In the genomic region with DNA sequence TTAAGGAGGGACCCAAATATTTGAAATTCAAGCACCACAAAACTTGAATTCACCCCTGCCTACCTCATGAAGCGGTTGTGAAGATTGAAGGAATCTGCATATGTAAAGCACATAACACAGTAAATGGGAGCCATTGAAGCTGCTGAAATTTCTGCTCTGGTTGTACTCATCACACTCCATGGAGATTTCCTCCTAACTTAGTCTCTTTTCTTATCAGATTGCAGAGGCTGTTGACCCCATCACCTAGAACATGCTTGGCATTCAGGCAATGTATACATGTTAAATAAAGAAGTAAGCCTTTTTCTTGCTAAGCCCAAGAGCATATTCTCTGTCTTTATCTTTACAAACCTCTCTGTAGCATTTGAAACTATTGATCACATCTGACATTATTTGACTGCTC, we compare ENCODE assay signal across 9 cellular contexts.
"Had no signal": no experiment of that assay in that cellular context is flagged by ENCODE, and none has a peak within 500 bp of the region (broad histone marks: within the 10 kb centered on the region; RNA-seq: fewer than 3 reads in every experiment).

No MANE protein-coding gene starts in this region.

- FAIRE-seq: H1, H54, HTR-8/SVneo, K562 had no signal

- H3K4me1 ChIP-seq: HAP-1 had no signal

- H2AFZ ChIP-seq: GM23248 had no signal

- H3K27ac ChIP-seq: GM23248 had no signal

- H3K4me3 ChIP-seq: GM23248, HAP-1, K562 had no signal

- ATAC-seq: HCT116, K562 had no signal

- H3K4me3 Mint-ChIP-seq: HFFc6 had no signal

- H3K9ac ChIP-seq: GM23248 had no signal

- H3K9me3 ChIP-seq: HAP-1 had no signal

- H3K36me3 ChIP-seq: HAP-1 had no signal

- H3K27ac Mint-ChIP-seq: HFFc6 had no signal

- DNase-seq: GM23248, HFFc6, IMR-90 had no signal

- H3K9me3 Mint-ChIP-seq: HFFc6 had no signal
